Comparison of ENCODE assay signal across 9 cellular contexts in genomic region chrX:140712413-140713173, GRCh38. TPM values are rescaled to one million over a fixed set of nuclear protein-coding genes. Genes with fewer than 3 reads are reported as not detected.
DNase-seq lines count a peak whose midpoint lies in the region; ATAC-seq and TF ChIP-seq lines count a peak whose summit lies in the region.
"Had no signal": no experiment of that assay in that cellular context is flagged by ENCODE, and none has a peak within 500 bp of the region (broad histone marks: within the 10 kb centered on the region; RNA-seq: fewer than 3 reads in every experiment).

No MANE protein-coding gene starts in this region.

- CTCF ChIA-PET in T-cell (lab: Charles Lee): interaction anchor here in 1 of 2 donors (0.7 kb wide), 2 partner anchors 18 to 50 kb away, joined by 4 to 5 read pairs; no protein-coding TSS in a partner anchor

- peaks cover 7 to 12% of the 10 kb centered on the region in 2 donors for H3K27me3 Mint-ChIP-seq in T-cell

- POLR2A ChIA-PET in T-cell (lab: Charles Lee): no interaction called here

- intact Hi-C loops in upper lobe of right lung (cut with DNase I): no loop called here

- no peaks in the 10 kb centered on the region for H3K9me3 Mint-ChIP-seq in T-cell
- H3K9me3 Mint-ChIP-seq: activated naive CD4-positive, alpha-beta T cell treated with anti-CD3 and anti-CD28 coated beads, Interleukin-2, amount 50 U/mL, for 72 hours had no signal

- H3K4me1 ChIP-seq in mesodermal cell (ENCODE audit: control insufficient read depth, insufficient read depth, low read length, poor library complexity, severe bottlenecking) (peaks cover 14% of the 10 kb centered on the region), upper lobe of right lung (no peaks in the 10 kb centered on the region)

- H3K27me3 ChIP-seq in upper lobe of right lung: no peaks in the 10 kb centered on the region

- peak overlapping the region; percentile 11 to 34 (median 24) for H3K4me3 Mint-ChIP-seq in T-cell

- no peaks in the 10 kb centered on the region for H3K36me3 Mint-ChIP-seq in T-cell
- H3K36me3 Mint-ChIP-seq: activated naive CD4-positive, alpha-beta T cell treated with anti-CD3 and anti-CD28 coated beads, Interleukin-2, amount 50 U/mL, for 72 hours had no signal

- H3K4me1 Mint-ChIP-seq in T-cell: peaks cover 0 to 6% (median 4%) of the 10 kb centered on the region in 3 donors

- no peak for TF ChIP-seq CTCF in upper lobe of right lung (IDR thresholded peaks at IDR 0.05)

- no peak overlapping the region for H3K27ac Mint-ChIP-seq in T-cell
- H3K27ac Mint-ChIP-seq: activated naive CD4-positive, alpha-beta T cell treated with anti-CD3 and anti-CD28 coated beads, Interleukin-2, amount 50 U/mL, for 72 hours had no signal

- ATAC-seq in T-cell (replicated peaks in 1 of 4): peak in 3 of 4 experiments; percentile 27 to 79 (median 56)
- ATAC-seq in upper lobe of right lung: peak; percentile 74

- no peak overlapping the region for H3K4me3 ChIP-seq in mesodermal cell (ENCODE audit: extremely low read depth, insufficient read depth, low read length, poor library complexity, severe bottlenecking)
- peak overlapping the region; percentile 25 for H3K4me3 ChIP-seq in upper lobe of right lung

- no peaks in the 10 kb centered on the region for H3K9me3 ChIP-seq in mesodermal cell (ENCODE audit: control insufficient read depth, low read length)
- no peaks in the 10 kb centered on the region for H3K9me3 ChIP-seq in upper lobe of right lung

- WGBS in mesodermal cell (ENCODE audit: insufficient coverage in 2 of 2), 2 experiments: 19% methylated on average over 3 of the region's 16 CpGs; no CpG with 5 or more reads in 1 of the 2 experiments

- peaks cover 2% of the 10 kb centered on the region for H3K36me3 ChIP-seq in mesodermal cell (ENCODE audit: control insufficient read depth, insufficient read depth, low read length)
- no peaks in the 10 kb centered on the region for H3K36me3 ChIP-seq in upper lobe of right lung

- DNase-seq in stimulated activated CD4-positive, alpha-beta T cell treated with anti-CD3 and anti-CD28 coated beads, Interleukin-2, amount 100 ng/mL, for 24 hours: peak; percentile 10 to 17
- DNase-seq in stimulated activated CD4-positive, alpha-beta T cell treated with anti-CD3 and anti-CD28 coated beads, Interleukin-12 subunit alpha, Interleukin-12 subunit beta, amount 100 ng/mL, for 4 hours: no peak
- DNase-seq in T-cell: peak in 27 of 34 experiments; percentile 0 to 45 (median 10)
- DNase-seq in ecto neural progenitor cell (ENCODE audit: low spot score): peak; percentile 74
- DNase-seq in upper lobe of right lung: peak; percentile 78
- no peak for DNase-seq in NCI-H2171 treated with DMSO at 0.1 percent for 48 hours (lab: John Stamatoyannopoulos, UW)
- no peak for DNase-seq in putamen (ENCODE audit: low spot score)

- peak overlapping the region; percentile 96 for H3K27ac ChIP-seq in mesodermal cell (ENCODE audit: low read depth, low read length, severe bottlenecking)
- H3K27ac ChIP-seq in upper lobe of right lung: no peak overlapping the region

RNA-seq across cellular contexts. Expression of gene LINC00632, which starts 3.0 kb away (rescaled TPM):
- total RNA-seq in T-cell: 1 to 10 TPM; 1.2 to 7.3 (median 1.7) TPM
- 339 TPM for polyA plus RNA-seq in mesodermal cell (2013, experiment 1 of 2)
- polyA plus RNA-seq in mesodermal cell (2013, experiment 2 of 2): 260 TPM
- 221 TPM for total RNA-seq in upper lobe of right lung

Comparison
In these comparisons a context has a peak if more than half of its experiments do, and no peak if none do; other contexts are left out.
1. DNase-seq: peak in stimulated activated CD4-positive, alpha-beta T cell treated with anti-CD3 and anti-CD28 coated beads, Interleukin-2, amount 100 ng/mL, for 24 hours (2 of 2), T-cell (27 of 34), ecto neural progenitor cell (single experiment) and upper lobe of right lung (single experiment); none in stimulated activated CD4-positive, alpha-beta T cell treated with anti-CD3 and anti-CD28 coated beads, Interleukin-12 subunit alpha, Interleukin-12 subunit beta, amount 100 ng/mL, for 4 hours (single experiment), NCI-H2171 treated with DMSO at 0.1 percent for 48 hours (single experiment) and putamen (single experiment).
2. RNA of gene LINC00632, which starts 3.0 kb away (total RNA-seq): 221 TPM in upper lobe of right lung (single experiment); 1.2 to 7.3 TPM in T-cell; every median in the first group is over 10 times any median in the second.